ENCODE assay signal across 1 cellular context in the genomic region with DNA sequence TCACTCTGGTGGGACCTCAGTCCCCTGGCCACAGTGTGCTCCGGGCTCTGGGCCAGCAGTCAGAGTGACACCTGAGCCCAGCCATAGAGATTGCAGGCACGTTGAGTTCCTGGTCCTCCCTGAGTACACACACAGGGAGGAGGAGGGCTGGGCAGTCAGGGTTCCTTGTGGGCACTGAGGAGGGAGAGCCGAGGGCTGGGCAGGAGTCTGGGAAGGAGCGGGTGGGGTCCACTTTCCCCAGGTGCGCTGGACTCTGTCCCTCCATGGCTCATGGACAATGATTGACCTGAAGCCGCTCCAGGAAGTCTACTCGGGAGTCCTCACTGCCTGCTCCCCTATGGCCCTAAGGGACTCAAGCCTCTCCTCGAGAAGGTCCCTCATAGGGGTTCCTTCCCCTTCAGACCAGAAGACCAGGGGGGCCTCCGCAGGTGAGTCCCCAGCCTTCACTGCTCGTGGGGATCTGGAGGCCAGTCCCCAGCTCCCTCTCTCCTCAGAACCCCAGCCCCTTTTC.
A peak's percentile ranks its signal among the peaks of the same experiment; 100 is the strongest.
TF ChIP-seq lines count a peak whose summit lies in the region.

No MANE protein-coding gene starts in this region.

TF ChIP-seq in HepG2, 621 proteins besides CTCF, POLR2A, EP300 and RAD21 (continued from another document and continues in another):
- TF ChIP-seq, protein P1, sequence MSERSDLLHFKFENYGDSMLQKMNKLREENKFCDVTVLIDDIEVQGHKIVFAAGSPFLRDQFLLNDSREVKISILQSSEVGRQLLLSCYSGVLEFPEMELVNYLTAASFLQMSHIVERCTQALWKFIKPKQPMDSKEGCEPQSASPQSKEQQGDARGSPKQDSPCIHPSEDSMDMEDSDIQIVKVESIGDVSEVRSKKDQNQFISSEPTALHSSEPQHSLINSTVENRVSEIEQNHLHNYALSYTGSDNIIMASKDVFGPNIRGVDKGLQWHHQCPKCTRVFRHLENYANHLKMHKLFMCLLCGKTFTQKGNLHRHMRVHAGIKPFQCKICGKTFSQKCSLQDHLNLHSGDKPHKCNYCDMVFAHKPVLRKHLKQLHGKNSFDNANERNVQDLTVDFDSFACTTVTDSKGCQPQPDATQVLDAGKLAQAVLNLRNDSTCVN (CRISPR knock-in tag; IDR thresholded peaks at IDR 0.05; ENCODE audit: borderline replicate concordance) = no peak
- TF ChIP-seq, protein P2, sequence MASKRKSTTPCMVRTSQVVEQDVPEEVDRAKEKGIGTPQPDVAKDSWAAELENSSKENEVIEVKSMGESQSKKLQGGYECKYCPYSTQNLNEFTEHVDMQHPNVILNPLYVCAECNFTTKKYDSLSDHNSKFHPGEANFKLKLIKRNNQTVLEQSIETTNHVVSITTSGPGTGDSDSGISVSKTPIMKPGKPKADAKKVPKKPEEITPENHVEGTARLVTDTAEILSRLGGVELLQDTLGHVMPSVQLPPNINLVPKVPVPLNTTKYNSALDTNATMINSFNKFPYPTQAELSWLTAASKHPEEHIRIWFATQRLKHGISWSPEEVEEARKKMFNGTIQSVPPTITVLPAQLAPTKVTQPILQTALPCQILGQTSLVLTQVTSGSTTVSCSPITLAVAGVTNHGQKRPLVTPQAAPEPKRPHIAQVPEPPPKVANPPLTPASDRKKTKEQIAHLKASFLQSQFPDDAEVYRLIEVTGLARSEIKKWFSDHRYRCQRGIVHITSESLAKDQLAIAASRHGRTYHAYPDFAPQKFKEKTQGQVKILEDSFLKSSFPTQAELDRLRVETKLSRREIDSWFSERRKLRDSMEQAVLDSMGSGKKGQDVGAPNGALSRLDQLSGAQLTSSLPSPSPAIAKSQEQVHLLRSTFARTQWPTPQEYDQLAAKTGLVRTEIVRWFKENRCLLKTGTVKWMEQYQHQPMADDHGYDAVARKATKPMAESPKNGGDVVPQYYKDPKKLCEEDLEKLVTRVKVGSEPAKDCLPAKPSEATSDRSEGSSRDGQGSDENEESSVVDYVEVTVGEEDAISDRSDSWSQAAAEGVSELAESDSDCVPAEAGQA (IDR thresholded peaks at IDR 0.05; ENCODE audit: low read depth) = no peak
- TF ChIP-seq, protein P2 (CRISPR knock-in tag; IDR thresholded peaks at IDR 0.05; ENCODE audit: borderline replicate concordance) = no peak
- TF ChIP-seq SOX5 (CRISPR knock-in tag; IDR thresholded peaks at IDR 0.05; ENCODE audit: borderline replicate concordance) (no peak; the same call in 1 of the 2 replicates), TBL1XR1 (IDR thresholded peaks at IDR 0.05; ENCODE audit: borderline replicate concordance, low read length, partially characterized antibody) (no peak), ZNF598 (CRISPR knock-in tag; IDR thresholded peaks at IDR 0.05; ENCODE audit: borderline replicate concordance) (no peak), ZNF260 (CRISPR knock-in tag; IDR thresholded peaks at IDR 0.05; ENCODE audit: borderline replicate concordance, low read depth) (no peak), KDM5A (IDR thresholded peaks at IDR 0.05; ENCODE audit: borderline replicate concordance, low read length) (no peak), TBP (CRISPR knock-in tag; IDR thresholded peaks at IDR 0.05) (no peak), RELA (CRISPR knock-in tag; IDR thresholded peaks at IDR 0.05) (no peak), ZNF350 (CRISPR knock-in tag; IDR thresholded peaks at IDR 0.05; ENCODE audit: borderline replicate concordance, low read depth) (no peak), FOXA1 (IDR thresholded peaks at IDR 0.05) (no peak), FOXA1 (CRISPR knock-in tag; IDR thresholded peaks at IDR 0.05) (peak; percentile 92), ZNF101 (CRISPR knock-in tag; IDR thresholded peaks at IDR 0.05; ENCODE audit: borderline replicate concordance, low read depth) (no peak), GATAD1 (CRISPR knock-in tag; IDR thresholded peaks at IDR 0.05) (peak; percentile 52; the same call in 1 of the 2 replicates), ZZZ3 (CRISPR knock-in tag; IDR thresholded peaks at IDR 0.05; ENCODE audit: borderline replicate concordance) (0 out of 2 replicates have a peak, but pooled peaks have one; percentile 87), NR2F1 (CRISPR knock-in tag; IDR thresholded peaks at IDR 0.05) (peak in 1 of 2 experiments; percentile 28; a peak in 1 of 4 replicates), MED1 (CRISPR knock-in tag; IDR thresholded peaks at IDR 0.05) (no peak), FLYWCH1 (CRISPR knock-in tag; IDR thresholded peaks at IDR 0.05) (no peak), ZMYM4 (CRISPR knock-in tag; IDR thresholded peaks at IDR 0.05) (no peak), SIX1 (CRISPR knock-in tag; IDR thresholded peaks at IDR 0.05; ENCODE audit: borderline replicate concordance) (peak; percentile 81; the same call in 1 of the 2 replicates), ARHGAP35 (CRISPR knock-in tag; IDR thresholded peaks at IDR 0.05; ENCODE audit: borderline replicate concordance) (peak; percentile 49; the same call in 1 of the 2 replicates), LCORL (IDR thresholded peaks at IDR 0.05) (no peak), LCORL (CRISPR knock-in tag; IDR thresholded peaks at IDR 0.05) (0 out of 2 replicates have a peak, but pooled peaks have one; percentile 18), ZNF326 (CRISPR knock-in tag; IDR thresholded peaks at IDR 0.05; ENCODE audit: borderline replicate concordance) (no peak), ZNF335 (CRISPR knock-in tag; IDR thresholded peaks at IDR 0.05) (peak; percentile 85), EED (CRISPR knock-in tag; IDR thresholded peaks at IDR 0.05) (no peak), NR2F6 (IDR thresholded peaks at IDR 0.05) (no peak; the same call in 1 of the 2 replicates), NR2F6 (CRISPR knock-in tag; IDR thresholded peaks at IDR 0.05) (peak; percentile 67; the same call in 1 of the 2 replicates), SIN3B (IDR thresholded peaks at IDR 0.05; ENCODE audit: low read length) (no peak), SAP130 (CRISPR knock-in tag; IDR thresholded peaks at IDR 0.05; ENCODE audit: low read depth) (peak; percentile 83), SAFB2 (CRISPR knock-in tag; IDR thresholded peaks at IDR 0.05; ENCODE audit: borderline replicate concordance, low read depth) (no peak), BRCA1 (CRISPR knock-in tag; IDR thresholded peaks at IDR 0.05) (no peak)
- TF ChIP-seq, protein P3, sequence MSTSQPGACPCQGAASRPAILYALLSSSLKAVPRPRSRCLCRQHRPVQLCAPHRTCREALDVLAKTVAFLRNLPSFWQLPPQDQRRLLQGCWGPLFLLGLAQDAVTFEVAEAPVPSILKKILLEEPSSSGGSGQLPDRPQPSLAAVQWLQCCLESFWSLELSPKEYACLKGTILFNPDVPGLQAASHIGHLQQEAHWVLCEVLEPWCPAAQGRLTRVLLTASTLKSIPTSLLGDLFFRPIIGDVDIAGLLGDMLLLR (CRISPR knock-in tag; IDR thresholded peaks at IDR 0.05) = no peak
- TF ChIP-seq, protein P4, sequence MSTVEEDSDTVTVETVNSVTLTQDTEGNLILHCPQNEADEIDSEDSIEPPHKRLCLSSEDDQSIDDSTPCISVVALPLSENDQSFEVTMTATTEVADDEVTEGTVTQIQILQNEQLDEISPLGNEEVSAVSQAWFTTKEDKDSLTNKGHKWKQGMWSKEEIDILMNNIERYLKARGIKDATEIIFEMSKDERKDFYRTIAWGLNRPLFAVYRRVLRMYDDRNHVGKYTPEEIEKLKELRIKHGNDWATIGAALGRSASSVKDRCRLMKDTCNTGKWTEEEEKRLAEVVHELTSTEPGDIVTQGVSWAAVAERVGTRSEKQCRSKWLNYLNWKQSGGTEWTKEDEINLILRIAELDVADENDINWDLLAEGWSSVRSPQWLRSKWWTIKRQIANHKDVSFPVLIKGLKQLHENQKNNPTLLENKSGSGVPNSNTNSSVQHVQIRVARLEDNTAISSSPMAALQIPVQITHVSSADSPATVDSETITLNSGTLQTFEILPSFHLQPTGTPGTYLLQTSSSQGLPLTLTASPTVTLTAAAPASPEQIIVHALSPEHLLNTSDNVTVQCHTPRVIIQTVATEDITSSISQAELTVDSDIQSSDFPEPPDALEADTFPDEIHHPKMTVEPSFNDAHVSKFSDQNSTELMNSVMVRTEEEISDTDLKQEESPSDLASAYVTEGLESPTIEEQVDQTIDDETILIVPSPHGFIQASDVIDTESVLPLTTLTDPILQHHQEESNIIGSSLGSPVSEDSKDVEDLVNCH (CRISPR knock-in tag; IDR thresholded peaks at IDR 0.05) = peak; percentile 86; the same call in 1 of the 2 replicates
- TF ChIP-seq, protein P5, sequence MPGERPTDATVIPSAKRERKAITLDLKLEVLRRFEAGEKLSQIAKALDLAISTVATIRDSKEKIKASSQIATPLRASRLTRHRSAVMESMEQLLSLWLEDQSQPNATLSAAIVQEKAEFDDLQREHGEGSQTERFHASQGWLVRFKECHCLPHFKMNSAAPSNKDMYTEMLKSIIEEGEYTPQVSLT (CRISPR knock-in tag; IDR thresholded peaks at IDR 0.05; ENCODE audit: borderline replicate concordance, low read depth) = no peak
- TF ChIP-seq, protein P6, sequence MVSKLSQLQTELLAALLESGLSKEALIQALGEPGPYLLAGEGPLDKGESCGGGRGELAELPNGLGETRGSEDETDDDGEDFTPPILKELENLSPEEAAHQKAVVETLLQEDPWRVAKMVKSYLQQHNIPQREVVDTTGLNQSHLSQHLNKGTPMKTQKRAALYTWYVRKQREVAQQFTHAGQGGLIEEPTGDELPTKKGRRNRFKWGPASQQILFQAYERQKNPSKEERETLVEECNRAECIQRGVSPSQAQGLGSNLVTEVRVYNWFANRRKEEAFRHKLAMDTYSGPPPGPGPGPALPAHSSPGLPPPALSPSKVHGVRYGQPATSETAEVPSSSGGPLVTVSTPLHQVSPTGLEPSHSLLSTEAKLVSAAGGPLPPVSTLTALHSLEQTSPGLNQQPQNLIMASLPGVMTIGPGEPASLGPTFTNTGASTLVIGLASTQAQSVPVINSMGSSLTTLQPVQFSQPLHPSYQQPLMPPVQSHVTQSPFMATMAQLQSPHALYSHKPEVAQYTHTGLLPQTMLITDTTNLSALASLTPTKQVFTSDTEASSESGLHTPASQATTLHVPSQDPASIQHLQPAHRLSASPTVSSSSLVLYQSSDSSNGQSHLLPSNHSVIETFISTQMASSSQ (IDR thresholded peaks at IDR 0.05; ENCODE audit: low read depth) = no peak
- TF ChIP-seq, protein P6 (CRISPR knock-in tag; IDR thresholded peaks at IDR 0.05; ENCODE audit: borderline replicate concordance) = peak; percentile 55; the same call in 1 of the 2 replicates
- TF ChIP-seq, protein P7, sequence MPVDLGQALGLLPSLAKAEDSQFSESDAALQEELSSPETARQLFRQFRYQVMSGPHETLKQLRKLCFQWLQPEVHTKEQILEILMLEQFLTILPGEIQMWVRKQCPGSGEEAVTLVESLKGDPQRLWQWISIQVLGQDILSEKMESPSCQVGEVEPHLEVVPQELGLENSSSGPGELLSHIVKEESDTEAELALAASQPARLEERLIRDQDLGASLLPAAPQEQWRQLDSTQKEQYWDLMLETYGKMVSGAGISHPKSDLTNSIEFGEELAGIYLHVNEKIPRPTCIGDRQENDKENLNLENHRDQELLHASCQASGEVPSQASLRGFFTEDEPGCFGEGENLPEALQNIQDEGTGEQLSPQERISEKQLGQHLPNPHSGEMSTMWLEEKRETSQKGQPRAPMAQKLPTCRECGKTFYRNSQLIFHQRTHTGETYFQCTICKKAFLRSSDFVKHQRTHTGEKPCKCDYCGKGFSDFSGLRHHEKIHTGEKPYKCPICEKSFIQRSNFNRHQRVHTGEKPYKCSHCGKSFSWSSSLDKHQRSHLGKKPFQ (CRISPR knock-in tag; IDR thresholded peaks at IDR 0.05; ENCODE audit: insufficient replicate concordance) = no peak
- TF ChIP-seq, protein P8, sequence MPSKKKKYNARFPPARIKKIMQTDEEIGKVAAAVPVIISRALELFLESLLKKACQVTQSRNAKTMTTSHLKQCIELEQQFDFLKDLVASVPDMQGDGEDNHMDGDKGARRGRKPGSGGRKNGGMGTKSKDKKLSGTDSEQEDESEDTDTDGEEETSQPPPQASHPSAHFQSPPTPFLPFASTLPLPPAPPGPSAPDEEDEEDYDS (CRISPR knock-in tag; IDR thresholded peaks at IDR 0.05) = peak; percentile 40; the same call in 1 of the 2 replicates
- TF ChIP-seq, protein P9, sequence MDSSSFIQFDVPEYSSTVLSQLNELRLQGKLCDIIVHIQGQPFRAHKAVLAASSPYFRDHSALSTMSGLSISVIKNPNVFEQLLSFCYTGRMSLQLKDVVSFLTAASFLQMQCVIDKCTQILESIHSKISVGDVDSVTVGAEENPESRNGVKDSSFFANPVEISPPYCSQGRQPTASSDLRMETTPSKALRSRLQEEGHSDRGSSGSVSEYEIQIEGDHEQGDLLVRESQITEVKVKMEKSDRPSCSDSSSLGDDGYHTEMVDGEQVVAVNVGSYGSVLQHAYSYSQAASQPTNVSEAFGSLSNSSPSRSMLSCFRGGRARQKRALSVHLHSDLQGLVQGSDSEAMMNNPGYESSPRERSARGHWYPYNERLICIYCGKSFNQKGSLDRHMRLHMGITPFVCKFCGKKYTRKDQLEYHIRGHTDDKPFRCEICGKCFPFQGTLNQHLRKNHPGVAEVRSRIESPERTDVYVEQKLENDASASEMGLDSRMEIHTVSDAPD (CRISPR knock-in tag; IDR thresholded peaks at IDR 0.05) = no peak
